In the genomic region with DNA sequence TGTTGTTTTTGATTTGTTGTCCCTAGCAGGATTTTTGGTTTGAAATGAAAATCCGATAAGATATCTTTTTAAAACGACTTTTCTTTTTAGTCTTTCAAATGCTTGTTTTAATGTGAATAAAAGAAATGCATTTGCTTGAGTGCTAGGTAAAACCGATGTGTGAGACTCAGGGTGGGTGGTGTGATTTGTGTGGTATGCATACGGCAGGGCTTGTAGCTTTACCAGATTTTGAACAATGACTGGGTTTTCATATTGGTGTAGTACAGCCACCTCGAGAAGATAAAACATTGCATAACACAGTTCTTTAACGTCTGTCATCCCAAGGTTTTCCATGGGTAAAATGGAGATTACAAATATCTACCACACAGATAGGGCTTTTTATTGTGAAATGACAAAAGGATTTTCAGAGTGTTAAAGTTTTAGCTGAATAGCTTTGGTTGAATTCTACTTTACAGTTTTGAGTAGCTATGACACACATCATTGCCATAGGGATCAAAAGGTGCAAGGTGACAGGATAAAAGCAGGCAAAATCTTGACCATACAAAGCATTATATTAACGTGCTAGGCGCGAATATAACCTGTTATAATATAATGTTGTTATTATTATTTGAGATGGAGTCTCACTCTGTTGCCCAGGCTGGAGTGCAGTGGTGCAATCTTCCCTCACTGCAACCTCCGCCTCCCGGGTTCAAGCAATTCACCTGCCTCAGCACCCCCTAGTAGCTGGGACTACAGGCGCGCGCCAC, we compare ENCODE assay signal across 8 cellular contexts. TPM values are rescaled to one million over a fixed set of nuclear protein-coding genes. Genes with fewer than 3 reads are reported as not detected.
A peak's percentile ranks its signal among the peaks of the same experiment; 100 is the strongest.
DNase-seq lines count a peak whose midpoint lies in the region; ATAC-seq, FAIRE-seq and TF ChIP-seq lines count a peak whose summit lies in the region.

No MANE protein-coding gene starts in this region.

- H3K9me3 ChIP-seq in heart right ventricle (peaks cover 0 to 7% (median 0%) of the 10 kb centered on the region in 11 donors), uterus (no peaks in the 10 kb centered on the region)

- no peak overlapping the region for H3K27ac Mint-ChIP-seq in activated naive CD8-positive, alpha-beta T cell
- no peak overlapping the region for H3K27ac Mint-ChIP-seq in mesothelial cell of epicardium

- ATAC-seq in heart right ventricle (no peak), Right ventricle myocardium inferior (no peak)

- no peak for TF ChIP-seq POLR2A in uterus (IDR thresholded peaks at IDR 0.05)

- no peak for DNase-seq in heart right ventricle
- DNase-seq in Right ventricle myocardium inferior (ENCODE audit: missing footprints): no peak
- DNase-seq in mesothelial cell of epicardium (ENCODE audit: low spot score in 2 of 2, unreplicated experiment in 2 of 2): no peak
- DNase-seq in uterus: no peak
- no peak for DNase-seq in D721Med (ENCODE audit: insufficient read length, low spot score)
- DNase-seq in substantia nigra (lab: John Stamatoyannopoulos, UW): no peak
- DNase-seq in GF-D8 (lab: John Stamatoyannopoulos, UW): no peak

- WGBS in heart right ventricle, 2 donors: 54 to 60% methylated on average over 14 of the region's 14 CpGs

- peaks cover 3 to 41% (median 30%) of the 10 kb centered on the region in 9 donors for H3K4me1 ChIP-seq in heart right ventricle
- no peaks in the 10 kb centered on the region for H3K4me1 ChIP-seq in uterus

- peaks cover 5% of the 10 kb centered on the region for H3K36me3 Mint-ChIP-seq in activated naive CD8-positive, alpha-beta T cell
- H3K36me3 Mint-ChIP-seq in mesothelial cell of epicardium: peaks cover 3% of the 10 kb centered on the region

- H3K4me3 ChIP-seq in heart right ventricle: peak overlapping the region in 9 of 10 donors; percentile 71 to 97 (median 85)
- H3K4me3 ChIP-seq in uterus: peak overlapping the region; percentile 70 to 98

- H3K36me3 ChIP-seq in heart right ventricle (peaks cover 0 to 11% (median 0%) of the 10 kb centered on the region in 9 donors), uterus (no peaks in the 10 kb centered on the region)

- peaks cover 2% of the 10 kb centered on the region for H3K27me3 Mint-ChIP-seq in activated naive CD8-positive, alpha-beta T cell
- peaks cover 2% of the 10 kb centered on the region for H3K27me3 Mint-ChIP-seq in mesothelial cell of epicardium (ENCODE audit: low read depth)

- H3K9me3 Mint-ChIP-seq in activated naive CD8-positive, alpha-beta T cell (ENCODE audit: low read depth): no peaks in the 10 kb centered on the region
- no peaks in the 10 kb centered on the region for H3K9me3 Mint-ChIP-seq in mesothelial cell of epicardium

- TF ChIP-seq CTCF in heart right ventricle (IDR thresholded peaks at IDR 0.05) (no peak), mesothelial cell of epicardium (IDR thresholded peaks at IDR 0.05; ENCODE audit: unreplicated experiment) (no peak), uterus (IDR thresholded peaks at IDR 0.05) (no peak), D721Med (IDR thresholded peaks at IDR 0.05; ENCODE audit: insufficient read depth, missing control alignments) (no peak)

- no peaks in the 10 kb centered on the region for H3K27me3 ChIP-seq in heart right ventricle
- H3K27me3 ChIP-seq in uterus: no peaks in the 10 kb centered on the region

- no peak for FAIRE-seq in D721Med (lab: Jason Lieb, UNC)

- H3K4me3 Mint-ChIP-seq in activated naive CD8-positive, alpha-beta T cell: peak overlapping the region; percentile 100
- peak overlapping the region; percentile 100 for H3K4me3 Mint-ChIP-seq in mesothelial cell of epicardium

- H3K27ac ChIP-seq in heart right ventricle: peak overlapping the region in 7 of 10 donors; percentile 38 to 96 (median 95)
- H3K27ac ChIP-seq in uterus: peak overlapping the region; percentile 55 to 93
- H3K27ac ChIP-seq in substantia nigra (ENCODE audit: low read depth, low read length, poor library complexity, severe bottlenecking): no peak overlapping the region

- H3K4me1 Mint-ChIP-seq in activated naive CD8-positive, alpha-beta T cell (ENCODE audit: low read depth): peaks cover 34% of the 10 kb centered on the region
- peaks cover 22% of the 10 kb centered on the region for H3K4me1 Mint-ChIP-seq in mesothelial cell of epicardium

- intact Hi-C loops in heart right ventricle (cut with DNase I): loop anchor here in 6 of 10 donors (1.0 to 5.0 kb wide), 8 partner anchors 33 to 108 kb away; a partner anchor contains a TSS
- intact Hi-C loops in Right ventricle myocardium inferior (cut with DNase I): loop anchor here (1.0 to 2.0 kb wide), 2 partner anchors 54 to 104 kb away; no protein-coding TSS in a partner anchor
- intact Hi-C loops in uterus (cut with DNase I; ENCODE audit: low total_unique reads): no loop called here

RNA-seq across cellular contexts. Expression of a gene that starts 0.8 kb away (rescaled TPM):
- total RNA-seq in heart right ventricle (100 to 1,000 TPM in 1 of 10 donors, 10 to 100 TPM in 9; 68.4 to 100 (median 82.8) TPM), Right ventricle myocardium inferior (91.9 TPM), mesothelial cell of epicardium (207 to 211 TPM (median 208 TPM) in 3 replicates), uterus (100 to 1,000 TPM; 195 to 326 (median 252) TPM)
- 100 to 1,000 TPM in 1 of 2 donors, 10 to 100 TPM in 1; 45.2 to 219 TPM for polyA plus RNA-seq in heart right ventricle
